9 cellular contexts compared by ENCODE assay signal in the genomic region with DNA sequence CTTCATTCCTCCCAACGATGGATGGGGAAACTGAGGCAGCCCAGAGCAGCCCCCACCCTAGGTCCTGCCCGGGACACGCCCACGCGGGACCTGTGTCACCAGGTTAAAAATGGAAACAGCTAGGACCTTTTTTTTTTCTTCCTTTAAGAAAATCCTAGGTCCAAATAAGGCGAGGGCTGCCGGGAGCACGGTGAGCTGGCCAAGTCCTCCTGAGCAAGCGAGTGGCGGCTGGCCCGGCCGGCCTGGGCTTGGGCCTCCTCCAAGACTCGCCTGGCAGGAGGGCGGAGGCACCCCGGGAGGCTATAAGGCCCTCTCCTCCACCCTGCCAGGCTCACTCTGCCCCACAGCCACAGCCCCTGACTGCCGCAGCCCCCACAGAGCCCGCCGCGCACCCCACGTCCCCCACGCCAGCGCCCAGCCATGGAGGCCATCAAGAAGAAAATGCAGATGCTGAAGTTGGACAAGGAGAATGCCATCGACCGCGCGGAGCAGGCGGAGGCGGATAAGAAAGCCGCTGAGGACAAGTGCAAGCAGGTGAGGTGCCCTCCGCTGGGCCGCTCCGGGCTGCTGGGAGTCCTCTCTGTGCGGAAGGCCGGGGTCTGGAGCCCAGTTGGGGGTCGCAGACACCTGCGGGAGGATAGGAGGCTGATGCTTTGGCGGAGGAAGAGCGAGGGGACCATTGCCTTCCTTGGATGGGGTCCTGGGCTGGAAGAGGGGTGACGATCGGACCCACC. TPM values are rescaled to one million over a fixed set of nuclear protein-coding genes. Genes with fewer than 3 reads are reported as not detected.
DNase-seq lines count a peak whose midpoint lies in the region; ATAC-seq and TF ChIP-seq lines count a peak whose summit lies in the region.
"Had no signal": no experiment of that assay in that cellular context is flagged by ENCODE, and none has a peak within 500 bp of the region (broad histone marks: within the 10 kb centered on the region; RNA-seq: fewer than 3 reads in every experiment).

No MANE protein-coding gene starts in this region.

- peaks cover 30% of the 10 kb centered on the region for H3K79me2 ChIP-seq in fibroblast of lung (ENCODE audit: control insufficient read depth, insufficient read depth, low read length)

- peak overlapping the region; percentile 59 for H3K27ac ChIP-seq in fibroblast of lung (ENCODE audit: insufficient read depth, low read length)

- no peaks in the 10 kb centered on the region for H3K9me3 ChIP-seq in fibroblast of lung (ENCODE audit: control insufficient read depth, insufficient read depth, low read depth, low read length)

- peak overlapping the region; percentile 73 for H3K4me2 ChIP-seq in fibroblast of lung (ENCODE audit: extremely low read depth, insufficient read depth, low read length)

- DNase-seq in C1 segment of cervical spinal cord (lab: John Stamatoyannopoulos, UW) (peak in 9 of 14 donors; percentile 21 to 82 (median 40)), RKO (ENCODE audit: low spot score) (peak; percentile 91), fibroblast of lung (ENCODE audit: low read depth in 2 of 2) (peak; percentile 94 to 96), posterior vena cava (ENCODE audit: low spot score) (peak; percentile 93), NCI-H1436 treated with DMSO at 0.1 percent for 48 hours (lab: John Stamatoyannopoulos, UW) (no peak), AML-193 (lab: John Stamatoyannopoulos, UW) (no peak)
- DNase-seq in central memory CD4-positive, alpha-beta T cell: no peak
- DNase-seq: NCI-H748 treated with DMSO at 0.1 percent for 48 hours had no signal

- TF ChIP-seq CTCF in fibroblast of lung (conservative IDR thresholded peaks at IDR 0.05 in 1 of 2, IDR thresholded peaks at IDR 0.05 in 1 of 2; ENCODE audit: low read depth in 1 of 2, low read length in 2 of 2): no peak

- peak overlapping the region; percentile 41 to 78 (median 72) for H3K4me3 ChIP-seq in fibroblast of lung (replicated peaks in 1 of 4; ENCODE audit: control extremely low read depth in 1 of 4, insufficient read depth in 1 of 4, low read depth in 3 of 4, low read length in 4 of 4)

- peaks cover 25% of the 10 kb centered on the region for H3K4me1 ChIP-seq in fibroblast of lung (ENCODE audit: control insufficient read depth, extremely low read depth, insufficient read depth, low read length)

- peaks cover 2% of the 10 kb centered on the region for H3K36me3 ChIP-seq in fibroblast of lung (ENCODE audit: control insufficient read depth, insufficient read depth, low read length)

- intact Hi-C loops in posterior vena cava (cut with DNase I): loop anchor here in 1 of 2 donors (10.0 kb wide), 1 partner anchor 257 kb away; the partner anchor contains the start of gene KLF2

- H4K20me1 ChIP-seq in fibroblast of lung (ENCODE audit: control insufficient read depth, extremely low read depth, insufficient read depth, low read length): no peaks in the 10 kb centered on the region

- H2AFZ ChIP-seq in fibroblast of lung (ENCODE audit: low read length): no peak overlapping the region

- peak overlapping the region; percentile 1 for H3K9ac ChIP-seq in fibroblast of lung (ENCODE audit: insufficient read depth, low read length)

- no peak for ATAC-seq in GM18861 (IDR thresholded peaks at IDR 0.05; ENCODE audit: unreplicated experiment)

- no peaks in the 10 kb centered on the region for H3K27me3 ChIP-seq in fibroblast of lung (ENCODE audit: control insufficient read depth, insufficient read depth, low read length)

RNA-seq across cellular contexts. Expression of gene TPM4, which starts 8.9 kb away (rescaled TPM):
- total RNA-seq in fibroblast of lung (720 and 822 TPM in 2 replicates), posterior vena cava (1,000 to 10,000 TPM; 1,050 to 1,475 TPM)
- polyA plus RNA-seq in fibroblast of lung: 1,637 and 2,577 TPM in 2 replicates
- polyA plus RNA-seq in fibroblast of lung (2012): 1,306 and 1,822 TPM in 2 replicates
- 192 and 286 TPM in 2 replicates for polyA minus RNA-seq in fibroblast of lung (ENCODE audit: low replicate concordance)

RNA-seq across cellular contexts. Expression of gene RAB8A, which starts 44.3 kb away (rescaled TPM):
- 47.5 and 77.6 TPM in 2 replicates for total RNA-seq in fibroblast of lung
- 104 and 128 TPM in 2 replicates for polyA plus RNA-seq in fibroblast of lung
- 101 and 103 TPM in 2 replicates for polyA plus RNA-seq in fibroblast of lung (2012)
- 47.6 and 76.1 TPM in 2 replicates for polyA minus RNA-seq in fibroblast of lung (ENCODE audit: low replicate concordance)
- total RNA-seq in posterior vena cava: 10 to 100 TPM; 53.5 to 58.3 TPM

Comparison
In these comparisons a context has a peak if more than half of its experiments do, and no peak if none do; other contexts are left out.
1. DNase-seq: peak in C1 segment of cervical spinal cord (9 of 14), RKO (single experiment), fibroblast of lung (2 of 2) and posterior vena cava (single experiment); none in central memory CD4-positive, alpha-beta T cell (single experiment), NCI-H1436 treated with DMSO at 0.1 percent for 48 hours (single experiment) and AML-193 (0 of 2).